Comparison of ENCODE assay signal across 15 cellular contexts in genomic region chr11:70769106-70769505, GRCh38.
DNase-seq lines count a peak whose midpoint lies in the region; TF ChIP-seq lines count a peak whose summit lies in the region.
"Had no signal": no experiment of that assay in that cellular context is flagged by ENCODE, and none has a peak within 500 bp of the region (broad histone marks: within the 10 kb centered on the region; RNA-seq: fewer than 3 reads in every experiment).

No MANE protein-coding gene starts in this region.

- H3K9me3 ChIP-seq in neuronal stem cell (replicated peaks in 1 of 2; ENCODE audit: control insufficient read depth in 2 of 2, insufficient read depth in 1 of 2, low read depth in 1 of 2, low read length in 2 of 2) (peaks cover 0 to 4% of the 10 kb centered on the region in 2 donors), spleen (peaks cover 0 to 7% (median 0%) of the 10 kb centered on the region in 8 donors)
- H3K9me3 ChIP-seq: Caco-2 had no signal

- no peak overlapping the region for H4K91ac ChIP-seq in neuronal stem cell (ENCODE audit: low read depth, low read length, poor library complexity)

- H3K9ac ChIP-seq in neuronal stem cell (ENCODE audit: low read depth, low read length, poor library complexity) = no peak overlapping the region
- H3K9ac ChIP-seq: GM23248 had no signal

- H3K27me3 ChIP-seq in neuronal stem cell (ENCODE audit: control insufficient read depth in 3 of 3, insufficient read depth in 3 of 3, low read depth in 1 of 3, low read length in 3 of 3) = no peaks in the 10 kb centered on the region
- H3K27me3 ChIP-seq in spleen (replicated peaks in 1 of 7) = peaks cover 0 to 7% (median 0%) of the 10 kb centered on the region in 7 donors

- no peak overlapping the region for H3K23ac ChIP-seq in neuronal stem cell (ENCODE audit: low read depth, low read length, poor library complexity)

- H3K4me2 ChIP-seq in neuronal stem cell (ENCODE audit: insufficient read depth, low read length, poor library complexity, severe bottlenecking) = no peak overlapping the region

- no peak overlapping the region for H2BK120ac ChIP-seq in neuronal stem cell (ENCODE audit: low read depth, low read length)

- no peak overlapping the region for H3K4me3 ChIP-seq in LNCaP clone FGC (ENCODE audit: low read depth, low read length)
- H3K4me3 ChIP-seq in neuronal stem cell (ENCODE audit: low read length in 2 of 2) = no peak overlapping the region
- H3K4me3 ChIP-seq in spleen = no peak overlapping the region
- no peak overlapping the region for H3K4me3 ChIP-seq in foreskin fibroblast (ENCODE audit: low read depth in 1 of 2, low read length in 2 of 2)
- H3K4me3 ChIP-seq: GM23248 had no signal

- no peak overlapping the region for H3K14ac ChIP-seq in neuronal stem cell (ENCODE audit: low read length)

- H3K4ac ChIP-seq in neuronal stem cell (ENCODE audit: low read length) = no peak overlapping the region

- TF ChIP-seq POLR2A in spleen (IDR thresholded peaks at IDR 0.05) = no peak

- DNase-seq in LNCaP clone FGC (ENCODE audit: low read depth) (peak; percentile 83), cerebellar cortex (ENCODE audit: low spot score) (peak; percentile 90), neuronal stem cell (ENCODE audit: low spot score) (no peak), spleen (peak; percentile 32), foreskin fibroblast (no peak), COLO668 (lab: John Stamatoyannopoulos, UW; ENCODE audit: unreplicated experiment) (no peak)
- DNase-seq in stimulated activated CD4-positive, alpha-beta T cell treated with anti-CD3 and anti-CD28 coated beads, Interleukin-4, amount 100 ng/mL, for 1 hour = no peak
- DNase-seq: CD4-positive, alpha-beta memory T cell; DMS153; EL; GF-D8; GM23248; H7; HCEC 1CT had no signal

- WGBS in neuronal stem cell (ENCODE audit: extremely low coverage in 2 of 2, insufficient read length in 2 of 2, insufficient replicate concordance in 1 of 2), 2 donors = no CpG with 5 or more reads among the region's 14 CpGs
- WGBS in spleen, 5 donors = 78 to 86% (median 80%) methylated on average over 14 of the region's 14 CpGs

- no peak for TF ChIP-seq CTCF in LNCaP clone FGC (IDR thresholded peaks at IDR 0.05; ENCODE audit: control insufficient read depth, extremely low read depth, insufficient read depth)
- TF ChIP-seq CTCF in spleen (IDR thresholded peaks at IDR 0.05 in 8 of 11, conservative IDR thresholded peaks at IDR 0.05 in 3 of 11) = no peak
- TF ChIP-seq CTCF in foreskin fibroblast (IDR thresholded peaks at IDR 0.05; ENCODE audit: low read depth, low read length) = no peak

- peak overlapping the region; percentile 66 for H4K8ac ChIP-seq in neuronal stem cell (ENCODE audit: low read depth, low read length)

- no peak overlapping the region for H2BK15ac ChIP-seq in neuronal stem cell (ENCODE audit: low read length)

- H2BK12ac ChIP-seq in neuronal stem cell (ENCODE audit: low read length) = no peak overlapping the region

- no peak overlapping the region for H2AK5ac ChIP-seq in neuronal stem cell (ENCODE audit: low read depth, low read length)

- no peak overlapping the region for H2AFZ ChIP-seq in neuronal stem cell (ENCODE audit: low read length)
- H2AFZ ChIP-seq: GM23248 had no signal

- H3K4me1 ChIP-seq in neuronal stem cell (ENCODE audit: control insufficient read depth in 2 of 2, insufficient read depth in 1 of 2, low read depth in 1 of 2, low read length in 2 of 2) (peaks cover 0 to 4% of the 10 kb centered on the region in 2 donors), spleen (no peaks in the 10 kb centered on the region)

- H3K36me3 ChIP-seq in neuronal stem cell (replicated peaks in 1 of 2; ENCODE audit: control insufficient read depth in 2 of 2, insufficient read depth in 2 of 2, low read length in 2 of 2) (no peaks in the 10 kb centered on the region), spleen (no peaks in the 10 kb centered on the region)

- H3K18ac ChIP-seq in neuronal stem cell (ENCODE audit: low read length) = no peak overlapping the region

- no peak overlapping the region for H2BK5ac ChIP-seq in neuronal stem cell (ENCODE audit: low read length)

- intact Hi-C loops in spleen (cut with DNase I; ENCODE audit: low total_unique reads) = no loop called here

- no peaks in the 10 kb centered on the region for H3K79me1 ChIP-seq in neuronal stem cell (ENCODE audit: low read depth, low read length)

- H3K27ac ChIP-seq in neuronal stem cell (replicated peaks; ENCODE audit: low read length) = no peak overlapping the region
- H3K27ac ChIP-seq in spleen = no peak overlapping the region
- H3K27ac ChIP-seq: GM23248 had no signal

Comparison
In these comparisons a context has a peak if more than half of its experiments do, and no peak if none do; other contexts are left out.
1. DNase-seq: peak in LNCaP clone FGC (single experiment), cerebellar cortex (single experiment) and spleen (single experiment); none in neuronal stem cell (single experiment), foreskin fibroblast (0 of 2), stimulated activated CD4-positive, alpha-beta T cell treated with anti-CD3 and anti-CD28 coated beads, Interleukin-4, amount 100 ng/mL, for 1 hour (single experiment) and COLO668 (single experiment).